11 cellular contexts compared by ENCODE assay signal in genomic region chr12:18824287-18824686, GRCh38.
"Had no signal": no experiment of that assay in that cellular context is flagged by ENCODE, and none has a peak within 500 bp of the region (broad histone marks: within the 10 kb centered on the region; RNA-seq: fewer than 3 reads in every experiment).

No MANE protein-coding gene starts in this region.

- H3K9me3 Mint-ChIP-seq: activated T-cell treated with anti-CD3 and anti-CD28 coated beads, Interleukin-2, amount 50 U/mL, for 24 hours had no signal

- H3K4me3 Mint-ChIP-seq: activated naive CD8-positive, alpha-beta T cell; activated T-cell treated with anti-CD3 and anti-CD28 coated beads, Interleukin-2, amount 50 U/mL, for 24 hours; stimulated activated naive CD8-positive, alpha-beta T cell treated with anti-CD3 and anti-CD28 coated beads, Interleukin-15, Interleukin-2, amounts not matched to agents 100 ng/mL and 50 ng/mL, for 24 hours had no signal

- DNase-seq: activated CD4-positive, alpha-beta T cell treated with anti-CD3 and anti-CD28 coated beads, Interleukin-2, amount 50 U/mL, for 4 hours; activated effector memory CD4-positive, alpha-beta T cell treated with anti-CD3 and anti-CD28 coated beads, Interleukin-2, amount 50 U/mL, for 16 hours; activated T-cell treated with anti-CD3 and anti-CD28 coated beads, Interleukin-2, amount 50 U/mL, for 24 hours; amygdala; heart left ventricle; naive B cell; stimulated activated CD4-positive, alpha-beta T cell treated with anti-CD3 and anti-CD28 coated beads, Interleukin-15, amount 100 ng/mL, for 24 hours; stimulated activated CD4-positive, alpha-beta T cell treated with anti-CD3 and anti-CD28 coated beads, Interleukin-4, amount 100 ng/mL, for 24 hours; testis had no signal

- ATAC-seq: heart left ventricle had no signal

- H3K27me3 Mint-ChIP-seq: activated naive CD8-positive, alpha-beta T cell; activated T-cell treated with anti-CD3 and anti-CD28 coated beads, Interleukin-2, amount 50 U/mL, for 24 hours; naive B cell; stimulated activated naive CD8-positive, alpha-beta T cell treated with anti-CD3 and anti-CD28 coated beads, Interleukin-15, Interleukin-2, amounts not matched to agents 100 ng/mL and 50 ng/mL, for 24 hours had no signal

- H3K27ac Mint-ChIP-seq: activated naive CD8-positive, alpha-beta T cell; activated T-cell treated with anti-CD3 and anti-CD28 coated beads, Interleukin-2, amount 50 U/mL, for 24 hours; naive B cell; stimulated activated naive CD8-positive, alpha-beta T cell treated with anti-CD3 and anti-CD28 coated beads, Interleukin-15, Interleukin-2, amounts not matched to agents 100 ng/mL and 50 ng/mL, for 24 hours had no signal

- H3K36me3 Mint-ChIP-seq: activated naive CD8-positive, alpha-beta T cell had no signal
